15 cellular contexts compared by ENCODE assay signal in the genomic region with DNA sequence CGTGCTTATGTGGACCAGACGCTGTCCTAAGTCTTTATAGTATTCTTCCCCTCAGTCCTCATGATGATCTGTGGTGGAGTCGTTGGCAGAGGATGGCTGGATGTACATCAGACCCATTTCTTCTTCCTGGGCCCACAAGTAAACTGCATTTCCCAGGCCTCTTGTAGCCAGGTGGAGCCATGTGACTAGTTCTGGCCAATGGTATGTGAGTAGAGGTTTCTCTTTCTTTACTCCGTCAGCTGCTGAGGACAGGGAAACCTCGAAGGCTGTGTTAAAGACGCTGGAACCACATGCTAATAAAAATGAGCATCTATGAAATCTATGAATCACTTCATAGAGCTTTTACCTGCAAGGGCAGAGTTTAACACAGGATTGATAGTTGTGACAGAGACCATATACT. TPM values are rescaled to one million over a fixed set of nuclear protein-coding genes. Genes with fewer than 3 reads are reported as not detected.
DNase-seq lines count a peak whose midpoint lies in the region; ATAC-seq lines count a peak whose summit lies in the region.
"Had no signal": no experiment of that assay in that cellular context is flagged by ENCODE, and none has a peak within 500 bp of the region (broad histone marks: within the 10 kb centered on the region; RNA-seq: fewer than 3 reads in every experiment).

No MANE protein-coding gene starts in this region.

- intact Hi-C loops in activated CD4-positive, alpha-beta T cell treated with anti-CD3 and anti-CD28 coated beads for 36 hours (cut with DNase I, micrococcal nuclease) = no loop called here

- CTCF ChIA-PET in activated CD4-positive, alpha-beta T cell treated with anti-CD3 and anti-CD28 coated beads for 36 hours (lab: Charles Lee) = interaction anchor here (1.0 kb wide), 2 partner anchors 60 to 125 kb away, joined by 3 to 4 read pairs; no protein-coding TSS in a partner anchor
- CTCF ChIA-PET in activated CD4-positive, alpha-beta memory T cell treated with anti-CD3 and anti-CD28 coated beads, Interleukin-2, amount 10 ng/mL, durations not matched to agents 7 days and 5 days (lab: Charles Lee) = interaction anchor here (1.0 to 2.6 kb wide), 2 partner anchors 56 to 110 kb away, joined by 3 to 5 read pairs; no protein-coding TSS in a partner anchor

- peak; percentile 26 for DNase-seq in activated CD4-positive, alpha-beta T cell treated with anti-CD3 and anti-CD28 coated beads for 36 hours
- DNase-seq in activated CD4-positive, alpha-beta T cell treated with anti-CD3 and anti-CD28 coated beads, Interleukin-2, amount 50 U/mL, for 1 hour = no peak
- DNase-seq in EL (peak; percentile 24), memory B cell (ENCODE audit: low spot score in 2 of 2) (no peak), UCSD-AML1 (lab: John Stamatoyannopoulos, UW; ENCODE audit: unreplicated experiment) (no peak), KG1 (lab: John Stamatoyannopoulos, UW) (no peak)
- DNase-seq in activated CD4-positive, alpha-beta memory T cell treated with anti-CD3 and anti-CD28 coated beads, Interleukin-2, amount 10 ng/mL, durations not matched to agents 7 days and 5 days = peak; percentile 28
- DNase-seq: activated gamma-delta T cell treated with Interleukin-2 at 50 U/mL for 16 hours; effector CD8-positive, alpha-beta T cell; hypothalamus; left ventricle myocardium inferior; NCI-H2029 treated with DMSO at 0.1 percent for 48 hours; NCI-H526; thyroid gland had no signal

- POLR2A ChIA-PET in activated CD4-positive, alpha-beta T cell treated with anti-CD3 and anti-CD28 coated beads for 36 hours (lab: Charles Lee) = no interaction called here
- POLR2A ChIA-PET in activated CD4-positive, alpha-beta memory T cell treated with anti-CD3 and anti-CD28 coated beads, Interleukin-2, amount 10 ng/mL, durations not matched to agents 7 days and 5 days (lab: Charles Lee) = interaction anchor here (0.8 kb wide), 1 partner anchor 111 kb away, joined by 3 read pairs; no protein-coding TSS in a partner anchor

- peaks cover 2% of the 10 kb centered on the region for H3K27me3 Mint-ChIP-seq in activated CD4-positive, alpha-beta T cell treated with anti-CD3 and anti-CD28 coated beads for 36 hours
- peaks cover 16% of the 10 kb centered on the region for H3K27me3 Mint-ChIP-seq in activated CD4-positive, alpha-beta memory T cell treated with anti-CD3 and anti-CD28 coated beads, Interleukin-2, amount 10 ng/mL, durations not matched to agents 7 days and 5 days
- H3K27me3 Mint-ChIP-seq in memory B cell = peaks cover 12% of the 10 kb centered on the region

- H3K27ac Mint-ChIP-seq in activated CD4-positive, alpha-beta T cell treated with anti-CD3 and anti-CD28 coated beads for 36 hours = no peak overlapping the region
- H3K27ac Mint-ChIP-seq in activated CD4-positive, alpha-beta memory T cell treated with anti-CD3 and anti-CD28 coated beads, Interleukin-2, amount 10 ng/mL, durations not matched to agents 7 days and 5 days = no peak overlapping the region
- no peak overlapping the region for H3K27ac Mint-ChIP-seq in memory B cell

- no peaks in the 10 kb centered on the region for H3K36me3 Mint-ChIP-seq in activated CD4-positive, alpha-beta T cell treated with anti-CD3 and anti-CD28 coated beads for 36 hours (ENCODE audit: low read depth)
- no peaks in the 10 kb centered on the region for H3K36me3 Mint-ChIP-seq in activated CD4-positive, alpha-beta memory T cell treated with anti-CD3 and anti-CD28 coated beads, Interleukin-2, amount 10 ng/mL, durations not matched to agents 7 days and 5 days (ENCODE audit: low read depth)
- no peaks in the 10 kb centered on the region for H3K36me3 Mint-ChIP-seq in memory B cell

- no peaks in the 10 kb centered on the region for H3K9me3 Mint-ChIP-seq in activated CD4-positive, alpha-beta T cell treated with anti-CD3 and anti-CD28 coated beads for 36 hours (ENCODE audit: low read depth)
- H3K9me3 Mint-ChIP-seq in activated CD4-positive, alpha-beta memory T cell treated with anti-CD3 and anti-CD28 coated beads, Interleukin-2, amount 10 ng/mL, durations not matched to agents 7 days and 5 days = no peaks in the 10 kb centered on the region
- H3K9me3 Mint-ChIP-seq in memory B cell = no peaks in the 10 kb centered on the region

- peak; percentile 77 for ATAC-seq in activated CD4-positive, alpha-beta T cell treated with anti-CD3 and anti-CD28 coated beads for 36 hours
- peak; percentile 56 for ATAC-seq in memory B cell (ENCODE audit: low read depth)
- no peak for ATAC-seq in GM18873 (IDR thresholded peaks at IDR 0.05; ENCODE audit: low FRiP score, unreplicated experiment)

- H3K4me3 Mint-ChIP-seq in activated CD4-positive, alpha-beta T cell treated with anti-CD3 and anti-CD28 coated beads for 36 hours = no peak overlapping the region
- no peak overlapping the region for H3K4me3 Mint-ChIP-seq in activated CD4-positive, alpha-beta memory T cell treated with anti-CD3 and anti-CD28 coated beads, Interleukin-2, amount 10 ng/mL, durations not matched to agents 7 days and 5 days
- H3K4me3 Mint-ChIP-seq in memory B cell = no peak overlapping the region

- H3K4me1 Mint-ChIP-seq in activated CD4-positive, alpha-beta T cell treated with anti-CD3 and anti-CD28 coated beads for 36 hours = peaks cover 6% of the 10 kb centered on the region
- peaks cover 12% of the 10 kb centered on the region for H3K4me1 Mint-ChIP-seq in activated CD4-positive, alpha-beta memory T cell treated with anti-CD3 and anti-CD28 coated beads, Interleukin-2, amount 10 ng/mL, durations not matched to agents 7 days and 5 days
- H3K4me1 Mint-ChIP-seq in memory B cell = no peaks in the 10 kb centered on the region

RNA-seq across cellular contexts. Expression of a gene that starts 18.7 kb away (rescaled TPM):
- 10 to 100 TPM; 10.2 to 11.7 TPM for total RNA-seq in activated CD4-positive, alpha-beta T cell treated with anti-CD3 and anti-CD28 coated beads for 36 hours
- total RNA-seq in activated CD4-positive, alpha-beta memory T cell treated with anti-CD3 and anti-CD28 coated beads, Interleukin-2, amount 10 ng/mL, durations not matched to agents 7 days and 5 days = 10 to 100 TPM; 18.1 to 18.7 TPM

RNA-seq across cellular contexts. Expression of a gene that starts 55.7 kb away (rescaled TPM):
- total RNA-seq in activated CD4-positive, alpha-beta T cell treated with anti-CD3 and anti-CD28 coated beads for 36 hours = 1 to 10 TPM; 3.6 to 3.7 TPM
- 10 to 100 TPM; 10.3 to 11.5 TPM for total RNA-seq in activated CD4-positive, alpha-beta memory T cell treated with anti-CD3 and anti-CD28 coated beads, Interleukin-2, amount 10 ng/mL, durations not matched to agents 7 days and 5 days

Comparison
In these comparisons a context has a peak if more than half of its experiments do, and no peak if none do; other contexts are left out.
1. DNase-seq: peak in activated CD4-positive, alpha-beta T cell treated with anti-CD3 and anti-CD28 coated beads for 36 hours (single experiment), EL (single experiment) and activated CD4-positive, alpha-beta memory T cell treated with anti-CD3 and anti-CD28 coated beads, Interleukin-2, amount 10 ng/mL, durations not matched to agents 7 days and 5 days (single experiment); none in activated CD4-positive, alpha-beta T cell treated with anti-CD3 and anti-CD28 coated beads, Interleukin-2, amount 50 U/mL, for 1 hour (single experiment), memory B cell (0 of 2), UCSD-AML1 (single experiment) and KG1 (single experiment).